ENCODE assay signal across 15 cellular contexts in the genomic region with DNA sequence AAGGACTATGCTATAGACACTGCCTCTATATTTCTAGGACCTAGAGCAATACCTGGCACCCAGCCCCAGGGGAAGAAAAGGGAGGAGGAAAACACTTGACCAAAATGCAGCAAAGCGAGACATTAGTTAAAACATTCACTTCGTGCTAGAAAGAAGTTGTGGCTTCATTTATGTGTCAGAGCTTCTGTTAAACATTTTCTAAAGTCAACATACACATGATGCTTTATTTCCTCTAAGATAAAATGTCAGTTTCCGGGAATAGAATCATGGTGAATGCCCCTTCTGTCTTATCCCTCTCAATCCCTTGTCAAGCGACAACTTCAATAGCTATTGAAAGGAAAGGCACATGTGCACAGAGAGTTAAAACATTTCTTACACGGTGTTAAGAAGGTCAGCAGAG.
DNase-seq lines count a peak whose midpoint lies in the region; ATAC-seq and TF ChIP-seq lines count a peak whose summit lies in the region.
"Had no signal": no experiment of that assay in that cellular context is flagged by ENCODE, and none has a peak within 500 bp of the region (broad histone marks: within the 10 kb centered on the region; RNA-seq: fewer than 3 reads in every experiment).

No MANE protein-coding gene starts in this region.

- DNase-seq in left kidney (ENCODE audit: low read depth, low spot score) (peak; percentile 45), COLO668 (lab: John Stamatoyannopoulos, UW; ENCODE audit: unreplicated experiment) (no peak), anterior cingulate cortex (lab: John Stamatoyannopoulos, UW) (no peak), KBM-7 (no peak)
- DNase-seq: erythroblast; midbrain; NCI-H446; RPMI8226; stimulated activated CD4-positive, alpha-beta T cell treated with anti-CD3 and anti-CD28 coated beads, Interleukin-4, amount 100 ng/mL, for 4 hours; stimulated activated naive CD8-positive, alpha-beta T cell treated with anti-CD3 and anti-CD28 coated beads, Interleukin-15, Interleukin-2, amounts not matched to agents 100 U/mL and 50 U/mL, for 24 hours; T-helper 9 cell had no signal

- WGBS in HUES64, result 94% methylated on average over 5 of the region's 5 CpGs

- in situ Hi-C loops in KBM-7 (cut with MboI; ENCODE audit: low pct_unique_long_range_greater_than_20kb, low sequenced_read_pairs), result no loop called here

- H3K9ac ChIP-seq in HUES64 (ENCODE audit: low read depth, low read length), result peak overlapping the region; percentile 26; the same call in 1 of the 2 replicates

- H3K27ac ChIP-seq in HUES64 (ENCODE audit: low read depth, low read length), result no peak overlapping the region

- no peaks in the 10 kb centered on the region for H3K4me1 ChIP-seq in HUES64 (ENCODE audit: insufficient read depth, low read length)

- no peak for TF ChIP-seq POLR2A in GM18505 (IDR thresholded peaks at IDR 0.05; ENCODE audit: borderline replicate concordance, extremely low read depth, insufficient read depth, insufficient read length)

- no peaks in the 10 kb centered on the region for H3K36me3 ChIP-seq in HUES64 (ENCODE audit: insufficient read depth, low read length)

- no peaks in the 10 kb centered on the region for H3K27me3 ChIP-seq in HUES64 (ENCODE audit: insufficient read depth, low read length)

- no peak overlapping the region for H3K4me3 ChIP-seq in HUES64 (ENCODE audit: low read length)

- ATAC-seq in GM18505 (IDR thresholded peaks at IDR 0.05; ENCODE audit: unreplicated experiment) (peak; percentile 65), HG02642 (IDR thresholded peaks at IDR 0.05; ENCODE audit: poor library complexity, unreplicated experiment) (peak; percentile 52), GM21526 (IDR thresholded peaks at IDR 0.05; ENCODE audit: low FRiP score, unreplicated experiment) (no peak)
- ATAC-seq: stimulated activated naive CD8-positive, alpha-beta T cell treated with anti-CD3 and anti-CD28 coated beads, Interleukin-15, Interleukin-2, amounts not matched to agents 100 U/mL and 50 U/mL, for 24 hours had no signal

- no peaks in the 10 kb centered on the region for H3K9me3 ChIP-seq in HUES64 (ENCODE audit: insufficient read depth, low read depth, low read length)
